In the genomic region with DNA sequence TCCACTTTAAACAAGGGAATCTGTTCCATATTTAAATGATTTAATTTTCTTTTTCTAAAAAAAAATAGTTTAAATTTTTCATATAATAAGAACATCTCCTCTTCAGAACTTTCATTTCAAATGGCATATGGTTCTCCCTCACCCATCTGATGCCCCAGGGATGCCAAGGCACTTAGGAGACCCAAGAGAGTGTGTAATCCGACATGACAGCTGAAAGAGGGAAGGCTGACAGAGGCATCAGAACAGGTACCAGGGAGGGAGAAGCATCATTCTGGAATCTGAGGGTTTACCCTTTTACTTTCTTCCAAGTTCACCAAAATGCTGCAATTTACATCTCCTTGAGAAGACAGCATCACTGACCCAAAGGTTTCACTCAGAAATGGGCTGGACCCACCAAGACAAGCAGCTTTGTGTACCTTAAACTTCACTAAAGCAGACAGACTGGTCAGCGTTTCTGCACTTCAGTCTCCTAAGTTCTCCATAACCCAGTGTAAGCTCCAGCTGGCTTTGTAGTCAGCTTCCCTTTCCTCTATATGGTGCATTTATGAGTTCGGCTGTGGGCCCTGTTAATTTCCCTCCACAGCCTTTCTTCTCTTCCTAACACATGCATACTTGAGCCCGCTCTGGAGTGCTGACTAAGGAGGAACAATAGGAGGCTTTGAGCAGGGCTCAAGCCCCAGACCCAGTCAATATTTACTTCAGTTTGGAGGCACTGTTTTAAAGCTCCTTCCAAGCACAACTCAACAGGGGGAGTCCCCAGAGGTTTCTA, we compare ENCODE assay signal across 1 cellular context.
TF ChIP-seq lines count a peak whose summit lies in the region.

No MANE protein-coding gene starts in this region.

TF ChIP-seq in HEK293, 187 proteins besides CTCF, POLR2A, EP300 and RAD21 (continued from another document):
- TF ChIP-seq, protein P1, sequence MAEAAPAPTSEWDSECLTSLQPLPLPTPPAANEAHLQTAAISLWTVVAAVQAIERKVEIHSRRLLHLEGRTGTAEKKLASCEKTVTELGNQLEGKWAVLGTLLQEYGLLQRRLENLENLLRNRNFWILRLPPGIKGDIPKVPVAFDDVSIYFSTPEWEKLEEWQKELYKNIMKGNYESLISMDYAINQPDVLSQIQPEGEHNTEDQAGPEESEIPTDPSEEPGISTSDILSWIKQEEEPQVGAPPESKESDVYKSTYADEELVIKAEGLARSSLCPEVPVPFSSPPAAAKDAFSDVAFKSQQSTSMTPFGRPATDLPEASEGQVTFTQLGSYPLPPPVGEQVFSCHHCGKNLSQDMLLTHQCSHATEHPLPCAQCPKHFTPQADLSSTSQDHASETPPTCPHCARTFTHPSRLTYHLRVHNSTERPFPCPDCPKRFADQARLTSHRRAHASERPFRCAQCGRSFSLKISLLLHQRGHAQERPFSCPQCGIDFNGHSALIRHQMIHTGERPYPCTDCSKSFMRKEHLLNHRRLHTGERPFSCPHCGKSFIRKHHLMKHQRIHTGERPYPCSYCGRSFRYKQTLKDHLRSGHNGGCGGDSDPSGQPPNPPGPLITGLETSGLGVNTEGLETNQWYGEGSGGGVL (tag by site-specific recombination; IDR thresholded peaks at IDR 0.05): no peak
- TF ChIP-seq ZEB2 (tag by site-specific recombination; IDR thresholded peaks at IDR 0.05) (no peak), ZSCAN30 (tag by site-specific recombination; IDR thresholded peaks at IDR 0.05) (no peak), PRDM1 (tag by site-specific recombination; IDR thresholded peaks at IDR 0.05) (peak; percentile 64; the same call in 1 of the 2 replicates), ZNF571 (tag by site-specific recombination; IDR thresholded peaks at IDR 0.05) (no peak), KLF1 (tag by site-specific recombination; IDR thresholded peaks at IDR 0.05) (no peak), ZNF830 (tag by site-specific recombination; IDR thresholded peaks at IDR 0.05; ENCODE audit: low read depth) (no peak), ZNF48 (tag by site-specific recombination; IDR thresholded peaks at IDR 0.05) (no peak), ZNF433 (tag by site-specific recombination; IDR thresholded peaks at IDR 0.05; ENCODE audit: low read depth) (no peak), ZNF146 (tag by site-specific recombination; IDR thresholded peaks at IDR 0.05) (no peak), ZNF248 (tag by site-specific recombination; IDR thresholded peaks at IDR 0.05) (no peak), REPIN1 (tag by site-specific recombination; IDR thresholded peaks at IDR 0.05; ENCODE audit: low read depth) (no peak), ZNF621 (tag by site-specific recombination; IDR thresholded peaks at IDR 0.05) (no peak), GLI2 (tag by site-specific recombination; IDR thresholded peaks at IDR 0.05; ENCODE audit: borderline replicate concordance, low read depth) (no peak), ZNF600 (tag by site-specific recombination; IDR thresholded peaks at IDR 0.05) (peak; percentile 78), GFI1B (tag by site-specific recombination; IDR thresholded peaks at IDR 0.05) (no peak), GLIS1 (tag by site-specific recombination; IDR thresholded peaks at IDR 0.05) (no peak), ZBTB8A (tag by site-specific recombination; IDR thresholded peaks at IDR 0.05) (0 out of 2 replicates have a peak, but pooled peaks have one; percentile 13), ZNF140 (tag by site-specific recombination; IDR thresholded peaks at IDR 0.05) (no peak), MYNN (tag by site-specific recombination; IDR thresholded peaks at IDR 0.05; ENCODE audit: borderline replicate concordance) (no peak)
- TF ChIP-seq, protein P2, sequence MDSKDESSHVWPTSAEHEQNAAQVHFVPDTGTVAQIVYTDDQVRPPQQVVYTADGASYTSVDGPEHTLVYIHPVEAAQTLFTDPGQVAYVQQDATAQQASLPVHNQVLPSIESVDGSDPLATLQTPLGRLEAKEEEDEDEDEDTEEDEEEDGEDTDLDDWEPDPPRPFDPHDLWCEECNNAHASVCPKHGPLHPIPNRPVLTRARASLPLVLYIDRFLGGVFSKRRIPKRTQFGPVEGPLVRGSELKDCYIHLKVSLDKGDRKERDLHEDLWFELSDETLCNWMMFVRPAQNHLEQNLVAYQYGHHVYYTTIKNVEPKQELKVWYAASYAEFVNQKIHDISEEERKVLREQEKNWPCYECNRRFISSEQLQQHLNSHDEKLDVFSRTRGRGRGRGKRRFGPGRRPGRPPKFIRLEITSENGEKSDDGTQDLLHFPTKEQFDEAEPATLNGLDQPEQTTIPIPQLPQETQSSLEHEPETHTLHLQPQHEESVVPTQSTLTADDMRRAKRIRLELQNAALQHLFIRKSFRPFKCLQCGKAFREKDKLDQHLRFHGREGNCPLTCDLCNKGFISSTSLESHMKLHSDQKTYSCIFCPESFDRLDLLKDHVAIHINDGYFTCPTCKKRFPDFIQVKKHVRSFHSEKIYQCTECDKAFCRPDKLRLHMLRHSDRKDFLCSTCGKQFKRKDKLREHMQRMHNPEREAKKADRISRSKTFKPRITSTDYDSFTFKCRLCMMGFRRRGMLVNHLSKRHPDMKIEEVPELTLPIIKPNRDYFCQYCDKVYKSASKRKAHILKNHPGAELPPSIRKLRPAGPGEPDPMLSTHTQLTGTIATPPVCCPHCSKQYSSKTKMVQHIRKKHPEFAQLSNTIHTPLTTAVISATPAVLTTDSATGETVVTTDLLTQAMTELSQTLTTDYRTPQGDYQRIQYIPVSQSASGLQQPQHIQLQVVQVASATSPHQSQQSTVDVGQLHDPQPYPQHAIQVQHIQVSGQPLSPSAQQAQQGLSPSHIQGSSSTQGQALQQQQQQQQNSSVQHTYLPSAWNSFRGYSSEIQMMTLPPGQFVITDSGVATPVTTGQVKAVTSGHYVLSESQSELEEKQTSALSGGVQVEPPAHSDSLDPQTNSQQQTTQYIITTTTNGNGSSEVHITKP (tag by site-specific recombination; IDR thresholded peaks at IDR 0.05): no peak
- TF ChIP-seq, protein P3, sequence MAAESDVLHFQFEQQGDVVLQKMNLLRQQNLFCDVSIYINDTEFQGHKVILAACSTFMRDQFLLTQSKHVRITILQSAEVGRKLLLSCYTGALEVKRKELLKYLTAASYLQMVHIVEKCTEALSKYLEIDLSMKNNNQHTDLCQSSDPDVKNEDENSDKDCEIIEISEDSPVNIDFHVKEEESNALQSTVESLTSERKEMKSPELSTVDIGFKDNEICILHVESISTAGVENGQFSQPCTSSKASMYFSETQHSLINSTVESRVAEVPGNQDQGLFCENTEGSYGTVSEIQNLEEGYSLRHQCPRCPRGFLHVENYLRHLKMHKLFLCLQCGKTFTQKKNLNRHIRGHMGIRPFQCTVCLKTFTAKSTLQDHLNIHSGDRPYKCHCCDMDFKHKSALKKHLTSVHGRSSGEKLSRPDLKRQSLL (tag by site-specific recombination; IDR thresholded peaks at IDR 0.05): peak; percentile 74
- TF ChIP-seq, protein P4, sequence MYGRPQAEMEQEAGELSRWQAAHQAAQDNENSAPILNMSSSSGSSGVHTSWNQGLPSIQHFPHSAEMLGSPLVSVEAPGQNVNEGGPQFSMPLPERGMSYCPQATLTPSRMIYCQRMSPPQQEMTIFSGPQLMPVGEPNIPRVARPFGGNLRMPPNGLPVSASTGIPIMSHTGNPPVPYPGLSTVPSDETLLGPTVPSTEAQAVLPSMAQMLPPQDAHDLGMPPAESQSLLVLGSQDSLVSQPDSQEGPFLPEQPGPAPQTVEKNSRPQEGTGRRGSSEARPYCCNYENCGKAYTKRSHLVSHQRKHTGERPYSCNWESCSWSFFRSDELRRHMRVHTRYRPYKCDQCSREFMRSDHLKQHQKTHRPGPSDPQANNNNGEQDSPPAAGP (tag by site-specific recombination; IDR thresholded peaks at IDR 0.05): no peak
